Comparison of ENCODE assay signal across 28 cellular contexts in genomic region chr2:128565441-128565840, GRCh38.
"Had no signal": no experiment of that assay in that cellular context is flagged by ENCODE, and none has a peak within 500 bp of the region (broad histone marks: within the 10 kb centered on the region; RNA-seq: fewer than 3 reads in every experiment).

No MANE protein-coding gene starts in this region.

- H3K4me1 ChIP-seq: breast epithelium, colonic mucosa had no signal

- H3K36me3 ChIP-seq: ascending aorta, breast epithelium, cardiac muscle cell, colonic mucosa, esophagus squamous epithelium had no signal

- H3K9me3 ChIP-seq: ascending aorta, breast epithelium, colonic mucosa, esophagus squamous epithelium had no signal

- ATAC-seq: activated naive CD4-positive, alpha-beta T cell treated with anti-CD3 and anti-CD28 coated beads, Interleukin-2, amount 50 U/mL, for 72 hours; activated T-cell treated with anti-CD3 and anti-CD28 coated beads, Interleukin-2, amount 50 U/mL, for 72 hours; effector memory CD8-positive, alpha-beta T cell; WTC11 had no signal

- DNase-seq: activated CD4-positive, alpha-beta memory T cell treated with anti-CD3 and anti-CD28 coated beads, Interleukin-2, amount 10 ng/mL, durations not matched to agents 7 days and 5 days; activated CD4-positive, alpha-beta T cell treated with anti-CD3 and anti-CD28 coated beads for 1 hour; activated CD4-positive, alpha-beta T cell treated with anti-CD3 and anti-CD28 coated beads for 4 hours; activated CD4-positive, alpha-beta T cell treated with anti-CD3 and anti-CD28 coated beads, Interleukin-2, amount 10 ng/mL, durations not matched to agents 7 days and 5 days; activated CD4-positive, alpha-beta T cell treated with anti-CD3 and anti-CD28 coated beads, Interleukin-2, amount 50 U/mL, for 4 hours; activated CD8-positive, alpha-beta memory T cell treated with anti-CD3 and anti-CD28 coated beads, Interleukin-2, amount 50 U/mL, for 48 hours; activated gamma-delta T cell; activated naive CD4-positive, alpha-beta T cell; activated naive CD4-positive, alpha-beta T cell treated with anti-CD3 and anti-CD28 coated beads, Interleukin-2, amount 10 ng/mL, durations not matched to agents 7 days and 5 days; activated naive CD8-positive, alpha-beta T cell treated with anti-CD3 and anti-CD28 coated beads, Interleukin-2, amount 10 ng/mL, durations not matched to agents 7 days and 5 days; activated T-cell treated with anti-CD3 and anti-CD28 coated beads for 4 hours; activated T-cell treated with anti-CD3 and anti-CD28 coated beads, Interleukin-2, amount 50 U/mL, for 24 hours; activated T-cell treated with anti-CD3 and anti-CD28 coated beads, Interleukin-2, amount 50 U/mL, for 72 hours; central memory CD4-positive, alpha-beta T cell; cerebellar nuclear complex; colonic mucosa; dorsolateral prefrontal cortex; effector CD4-positive, alpha-beta T cell; effector memory CD8-positive, alpha-beta T cell; erythroblast; esophagus squamous epithelium; T-helper 2 cell had no signal

- H3K4me3 ChIP-seq: ascending aorta, breast epithelium, cardiac muscle cell, colonic mucosa, dorsolateral prefrontal cortex, esophagus squamous epithelium had no signal

- H3K27ac ChIP-seq: ascending aorta, breast epithelium, cardiac muscle cell, colonic mucosa, dorsolateral prefrontal cortex, esophagus squamous epithelium, VCaP had no signal

- H3K27me3 ChIP-seq: ascending aorta, breast epithelium, colonic mucosa, dorsolateral prefrontal cortex, esophagus squamous epithelium had no signal
